29 cellular contexts compared by ENCODE assay signal in genomic region chr16:61791465-61791864, GRCh38.
DNase-seq lines count a peak whose midpoint lies in the region; TF ChIP-seq lines count a peak whose summit lies in the region.
"Had no signal": no experiment of that assay in that cellular context is flagged by ENCODE, and none has a peak within 500 bp of the region (broad histone marks: within the 10 kb centered on the region; RNA-seq: fewer than 3 reads in every experiment).

No MANE protein-coding gene starts in this region.

- TF ChIP-seq CTCF in MM.1S (IDR thresholded peaks at IDR 0.05; ENCODE audit: low read length), result no peak

- H3K4me1 ChIP-seq in ACC112 (ENCODE audit: control insufficient read depth, insufficient read depth, low read length, unreplicated experiment) (peaks cover 4% of the 10 kb centered on the region), GM23248 (ENCODE audit: insufficient read depth) (0 out of 2 replicates have a peak, but pooled peaks cover 5% of the 10 kb centered on the region), MM.1S (ENCODE audit: low read length) (no peaks in the 10 kb centered on the region)
- H3K4me1 ChIP-seq: BLaER1 treated with 17β-estradiol and CSF1 and Interleukin-3, amounts not matched to agents 10 nM and 100 nM; left ventricle myocardium inferior had no signal

- H3K4me3 ChIP-seq in ACC112 (ENCODE audit: low read depth, low read length) (no peak overlapping the region), GM23248 (no peak overlapping the region), MM.1S (ENCODE audit: low read length) (no peak overlapping the region)
- H3K4me3 ChIP-seq: BLaER1 treated with 17β-estradiol and CSF1 and Interleukin-3, amounts not matched to agents 10 nM and 100 nM; GM23338; left ventricle myocardium inferior; tibial artery had no signal

- H3K36me3 ChIP-seq in ACC112 (ENCODE audit: insufficient read depth, low read length) (no peaks in the 10 kb centered on the region), GM23248 (ENCODE audit: low read depth) (no peaks in the 10 kb centered on the region), MM.1S (replicated peaks; ENCODE audit: insufficient read depth, low read length) (no peaks in the 10 kb centered on the region)
- H3K36me3 ChIP-seq: BLaER1 treated with 17β-estradiol and CSF1 and Interleukin-3, amounts not matched to agents 10 nM and 100 nM; left ventricle myocardium inferior; tibial artery had no signal

- DNase-seq in GM23248 (peak; percentile 8), astrocyte of the hippocampus (ENCODE audit: low read depth, low spot score) (peak; percentile 63), myocyte (ENCODE audit: low read depth) (peak; percentile 40), MM.1S (no peak), HPDE6-E6E7 (ENCODE audit: extremely low spot score) (no peak), CD1c-positive myeloid dendritic cell (ENCODE audit: extremely low spot score) (no peak)
- no peak for DNase-seq in central memory CD4-positive, alpha-beta T cell
- DNase-seq: activated CD4-positive, alpha-beta T cell treated with anti-CD3 and anti-CD28 coated beads, Interleukin-2, amount 10 ng/mL, durations not matched to agents 7 days and 5 days; activated naive CD4-positive, alpha-beta T cell treated with Interleukin-2 at 50 U/mL for 16 hours; activated T-cell treated with anti-CD3 and anti-CD28 coated beads, Interleukin-2, amount 50 U/mL, for 24 hours; amniotic stem cell; COR-L47; DMS79 treated with DMSO at 0.1 percent for 48 hours; islet precursor cell; left ventricle myocardium inferior; naive thymus-derived CD4-positive, alpha-beta T cell; NCI-H1694; NCI-H2171 treated with DMSO at 0.1 percent for 48 hours; NCI-H526; SIG-M5; small intestine; stimulated activated CD4-positive, alpha-beta T cell treated with anti-CD3 and anti-CD28 coated beads, Interleukin-1b, Interleukin-23, amount 100 ng/mL, for 48 hours; stimulated activated CD8-positive, alpha-beta memory T cell treated with anti-CD3 and anti-CD28 coated beads, Interleukin-4, amount 100 ng/mL, for 48 hours; T1000; tibial artery had no signal

- 29 to 30% methylated on average over 2 of the region's 2 CpGs for WGBS in GM23248 (ENCODE audit: low coverage in 1 of 2, low lambda C conversion rate in 2 of 2, missing lambda C conversion rate in 2 of 2), 2 experiments

- H3K9me3 ChIP-seq in GM23248 (ENCODE audit: low read depth) (no peaks in the 10 kb centered on the region), MM.1S (replicated peaks; ENCODE audit: insufficient read depth, low read length) (no peaks in the 10 kb centered on the region)
- H3K9me3 ChIP-seq: BLaER1 treated with 17β-estradiol and CSF1 and Interleukin-3, amounts not matched to agents 10 nM and 100 nM; left ventricle myocardium inferior; tibial artery had no signal

- H2AFZ ChIP-seq in ACC112 (ENCODE audit: low read length, unreplicated experiment) (no peak overlapping the region), GM23248 (no peak overlapping the region), MM.1S (ENCODE audit: low read length) (no peak overlapping the region)
- H2AFZ ChIP-seq: GM23338 had no signal

- no peak overlapping the region for H3K9ac ChIP-seq in GM23248
- no peak overlapping the region for H3K9ac ChIP-seq in MM.1S (ENCODE audit: low read length)
- H3K9ac ChIP-seq: BLaER1 treated with 17β-estradiol and CSF1 and Interleukin-3, amounts not matched to agents 10 nM and 100 nM; KMS-11 had no signal

- H3K27me3 ChIP-seq in ACC112 (ENCODE audit: insufficient read depth, low read length), result no peaks in the 10 kb centered on the region
- H3K27me3 ChIP-seq in GM23248 (replicated peaks; ENCODE audit: insufficient read depth), result no peaks in the 10 kb centered on the region
- no peaks in the 10 kb centered on the region for H3K27me3 ChIP-seq in MM.1S (replicated peaks; ENCODE audit: insufficient read depth, low read length)
- H3K27me3 ChIP-seq: BLaER1 treated with 17β-estradiol and CSF1 and Interleukin-3, amounts not matched to agents 10 nM and 100 nM; tibial artery had no signal

- H4K20me1 ChIP-seq in GM23248 (ENCODE audit: insufficient read depth), result no peaks in the 10 kb centered on the region
- no peaks in the 10 kb centered on the region for H4K20me1 ChIP-seq in MM.1S (ENCODE audit: insufficient read depth, low read length)
- H4K20me1 ChIP-seq: BLaER1 treated with 17β-estradiol and CSF1 and Interleukin-3, amounts not matched to agents 10 nM and 100 nM had no signal

- H3K9me2 ChIP-seq in GM23248 (ENCODE audit: insufficient read depth) (no peaks in the 10 kb centered on the region), MM.1S (replicated peaks; ENCODE audit: insufficient read depth, low read length) (no peaks in the 10 kb centered on the region)

- in situ Hi-C loops in GM23248 (cut with MboI), result no loop called here

- H3K27ac ChIP-seq in ACC112 (ENCODE audit: low read depth, low read length) (peak overlapping the region; percentile 63), GM23248 (peak overlapping the region; percentile 52), MM.1S (ENCODE audit: low read length) (no peak overlapping the region)
- H3K27ac ChIP-seq: BLaER1 treated with 17β-estradiol and CSF1 and Interleukin-3, amounts not matched to agents 10 nM and 100 nM; KMS-11; left ventricle myocardium inferior had no signal

- H3F3A ChIP-seq in GM23248 (ENCODE audit: insufficient read depth), result peaks cover 15% of the 10 kb centered on the region; the same call in 1 of the 2 replicates
- no peaks in the 10 kb centered on the region for H3F3A ChIP-seq in MM.1S (ENCODE audit: insufficient read depth, low read length)

- H3K79me2 ChIP-seq in ACC112 (ENCODE audit: control insufficient read depth, insufficient read depth, low read length, unreplicated experiment) (no peaks in the 10 kb centered on the region), GM23248 (ENCODE audit: insufficient read depth) (no peaks in the 10 kb centered on the region), MM.1S (ENCODE audit: low read length) (no peaks in the 10 kb centered on the region)

- H3K4me2 ChIP-seq in GM23248 (ENCODE audit: unreplicated experiment), result no peak overlapping the region
- no peak overlapping the region for H3K4me2 ChIP-seq in MM.1S (ENCODE audit: low read depth, low read length)
- H3K4me2 ChIP-seq: GM23338, KMS-11 had no signal

Comparison
In these comparisons a context has a peak if more than half of its experiments do, and no peak if none do; other contexts are left out.
1. DNase-seq: peak in GM23248 (single experiment), astrocyte of the hippocampus (single experiment) and myocyte (single experiment); none in MM.1S (single experiment), HPDE6-E6E7 (single experiment), central memory CD4-positive, alpha-beta T cell (single experiment) and CD1c-positive myeloid dendritic cell (single experiment).